In the genomic region with DNA sequence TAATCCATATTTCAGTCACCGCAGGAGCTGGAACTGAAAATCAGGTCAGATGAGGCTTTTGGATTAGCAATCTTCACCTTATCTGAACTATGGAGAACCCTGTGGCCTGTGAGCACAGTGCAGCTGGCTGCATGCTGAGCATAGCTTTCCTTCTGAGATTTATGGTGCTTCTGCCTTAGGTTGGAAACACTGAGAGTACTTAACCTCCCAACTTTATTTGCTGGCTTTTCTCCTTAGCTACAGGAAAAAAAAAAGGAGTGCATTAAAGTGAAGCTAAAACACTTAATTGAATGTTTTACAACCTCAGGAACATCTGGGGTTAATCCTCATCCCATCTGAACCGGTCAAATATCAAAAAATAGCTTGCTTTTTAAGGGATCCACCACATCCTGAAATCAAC, we compare ENCODE assay signal across 19 cellular contexts.
DNase-seq lines count a peak whose midpoint lies in the region; ATAC-seq and TF ChIP-seq lines count a peak whose summit lies in the region.
"Had no signal": no experiment of that assay in that cellular context is flagged by ENCODE, and none has a peak within 500 bp of the region (broad histone marks: within the 10 kb centered on the region; RNA-seq: fewer than 3 reads in every experiment).

No MANE protein-coding gene starts in this region.

- H3K4me3 ChIP-seq in left lung (no peak overlapping the region), gastrocnemius medialis (no peak overlapping the region)
- H3K4me3 ChIP-seq: mucosa of descending colon, ovary had no signal

- in situ Hi-C loops in gastrocnemius medialis (cut with MboI; ENCODE audit: low sequenced_read_pairs in 4 of 4), result no loop called here

- intact Hi-C loops in left lung (cut with DNase I), result no loop called here
- intact Hi-C loops in gastrocnemius medialis (cut with DNase I; ENCODE audit: low total_unique reads), result no loop called here

- H3K27ac ChIP-seq in left lung (no peak overlapping the region), gastrocnemius medialis (peak overlapping the region in 2 of 4 donors; percentile 16 to 35)
- H3K27ac ChIP-seq: ovary had no signal

- no peak for TF ChIP-seq CTCF in left lung (IDR thresholded peaks at IDR 0.05)
- TF ChIP-seq CTCF in gastrocnemius medialis (IDR thresholded peaks at IDR 0.05 in 4 of 5, conservative IDR thresholded peaks at IDR 0.05 in 1 of 5), result no peak

- peak; percentile 30 for ATAC-seq in left lung
- ATAC-seq in gastrocnemius medialis, result peak; percentile 55 to 62
- ATAC-seq in esophagus mucosa, result no peak
- ATAC-seq: mucosa of descending colon had no signal

- H3K36me3 ChIP-seq in left lung (no peaks in the 10 kb centered on the region), gastrocnemius medialis (no peaks in the 10 kb centered on the region)
- H3K36me3 ChIP-seq: ovary had no signal

- DNase-seq in ELF-1 (ENCODE audit: low read depth, low spot score), result peak; percentile 26
- DNase-seq in RPMI7951 (ENCODE audit: low read depth), result peak; percentile 9
- no peak for DNase-seq in left lung
- DNase-seq in gastrocnemius medialis, result peak; percentile 10 to 45
- no peak for DNase-seq in effector CD8-positive, alpha-beta T cell (lab: John Stamatoyannopoulos, UW)
- DNase-seq in NCI-H1417 treated with DMSO at 0.1 percent for 48 hours (lab: John Stamatoyannopoulos, UW), result no peak
- no peak for DNase-seq in NCI-H2227 (lab: John Stamatoyannopoulos, UW; ENCODE audit: unreplicated experiment)
- DNase-seq: activated CD4-positive, alpha-beta T cell treated with anti-CD3 and anti-CD28 coated beads for 48 hours; activated gamma-delta T cell treated with Interleukin-2 at 50 U/mL for 16 hours; cerebellar nuclear complex; GDM1; kidney glomerular epithelial cell; NCI-H146; ovary; small intestine; stimulated activated CD4-positive, alpha-beta T cell treated with anti-CD3 and anti-CD28 coated beads, Interleukin-4, amount 100 ng/mL, for 24 hours; SW 1271 had no signal

- H3K9me3 ChIP-seq in left lung, result no peaks in the 10 kb centered on the region
- H3K9me3 ChIP-seq in gastrocnemius medialis, result no peaks in the 10 kb centered on the region
- H3K9me3 ChIP-seq: mucosa of descending colon, ovary had no signal

- H3K4me1 ChIP-seq in left lung (no peaks in the 10 kb centered on the region), gastrocnemius medialis (peaks cover 0 to 13% of the 10 kb centered on the region in 2 donors)

- no peaks in the 10 kb centered on the region for H3K27me3 ChIP-seq in left lung
- no peaks in the 10 kb centered on the region for H3K27me3 ChIP-seq in gastrocnemius medialis
- H3K27me3 ChIP-seq: ovary had no signal

- TF ChIP-seq POLR2A in gastrocnemius medialis (IDR thresholded peaks at IDR 0.05), result no peak

Comparison
In these comparisons a context has a peak if more than half of its experiments do, and no peak if none do; other contexts are left out.
1. DNase-seq: peak in ELF-1 (single experiment), RPMI7951 (single experiment) and gastrocnemius medialis (2 of 2); none in left lung (0 of 2), effector CD8-positive, alpha-beta T cell (single experiment), NCI-H1417 treated with DMSO at 0.1 percent for 48 hours (single experiment) and NCI-H2227 (single experiment).